Comparison of ENCODE assay signal across 9 cellular contexts in genomic region chr3:142904639-142905441, GRCh38. TPM values are rescaled to one million over a fixed set of nuclear protein-coding genes. Genes with fewer than 3 reads are reported as not detected.
DNase-seq lines count a peak whose midpoint lies in the region; ATAC-seq and TF ChIP-seq lines count a peak whose summit lies in the region.
"Had no signal": no experiment of that assay in that cellular context is flagged by ENCODE, and none has a peak within 500 bp of the region (broad histone marks: within the 10 kb centered on the region; RNA-seq: fewer than 3 reads in every experiment).

No MANE protein-coding gene starts in this region.

- DNase-seq in Calu3 = peak; percentile 65
- peak; percentile 39 for DNase-seq in HEK293T (ENCODE audit: extremely low spot score)
- peak; percentile 70 for DNase-seq in islet precursor cell
- DNase-seq in NCI-H1930 (lab: John Stamatoyannopoulos, UW) = no peak
- no peak for DNase-seq in activated naive CD4-positive, alpha-beta T cell (lab: John Stamatoyannopoulos, UW)
- DNase-seq in posterior vena cava (ENCODE audit: low spot score) = no peak

- CTCF ChIA-PET in Calu3 (lab: Charles Lee) = interaction anchor here (0.7 to 5.7 kb wide), 5 partner anchors 48 to 316 kb away, joined by 3 to 64 read pairs (median 5); no protein-coding TSS in a partner anchor
- CTCF ChIA-PET in HEK293T (lab: Yijun Ruan, JAX) = interaction anchor here (1.2 kb wide), 1 partner anchor 76 kb away, joined by 8 read pairs; no protein-coding TSS in a partner anchor

- H3K4me3 Mint-ChIP-seq in Calu3 (ENCODE audit: low read depth, unreplicated experiment) = peak overlapping the region; percentile 25

- intact Hi-C loops in Calu3 (cut with micrococcal nuclease; ENCODE audit: unreplicated experiment) (loop anchor here (1.0 kb wide), 3 partner anchors 61 to 319 kb away; no protein-coding TSS in a partner anchor), posterior vena cava (cut with DNase I) (no loop called here)

- peak; percentile 73 for ATAC-seq in SK-N-SH treated with all-trans-retinoic acid at 6 μM for 48 hours
- ATAC-seq in GM21381 (IDR thresholded peaks at IDR 0.05; ENCODE audit: unreplicated experiment) = no peak

- no peaks in the 10 kb centered on the region for H3K9me3 Mint-ChIP-seq in Calu3 (ENCODE audit: low read depth, unreplicated experiment)

- H3K27me3 Mint-ChIP-seq in Calu3 (ENCODE audit: unreplicated experiment) = peaks cover 19% of the 10 kb centered on the region

- TF ChIP-seq CTCF in Calu3 (IDR thresholded peaks at IDR 0.05; ENCODE audit: unreplicated experiment) = peak; percentile 63

- peaks cover 17% of the 10 kb centered on the region for H3K4me1 Mint-ChIP-seq in Calu3 (ENCODE audit: low read depth, unreplicated experiment)

- POLR2A ChIA-PET in HEK293T (lab: Yijun Ruan, JAX) = no interaction called here

- BruUV-seq in Calu3 (replicated peaks; lab: Mats Ljungman, UMichigan) = TSS peak; percentile 16

- H3K36me3 Mint-ChIP-seq in Calu3 (ENCODE audit: insufficient read depth, unreplicated experiment) = no peaks in the 10 kb centered on the region

- peak overlapping the region; percentile 0 for H3K27ac Mint-ChIP-seq in Calu3 (ENCODE audit: unreplicated experiment)

TF ChIP-seq in HEK293T, 16 proteins besides CTCF, POLR2A, EP300 and RAD21:
- no peak for TF ChIP-seq CTBP1 (IDR thresholded peaks at IDR 0.05; ENCODE audit: borderline replicate concordance)
- TF ChIP-seq SUZ12 (IDR thresholded peaks at IDR 0.05) = no peak
- no peak for TF ChIP-seq SP1 (IDR thresholded peaks at IDR 0.05)
- no peak for TF ChIP-seq BHLHE40 (IDR thresholded peaks at IDR 0.05; ENCODE audit: borderline replicate concordance)
- TF ChIP-seq PKNOX1 (IDR thresholded peaks at IDR 0.05) = no peak
- no peak for TF ChIP-seq FOXK2 (IDR thresholded peaks at IDR 0.05)
- no peak for TF ChIP-seq ELF4 (IDR thresholded peaks at IDR 0.05)
- TF ChIP-seq HDGF (IDR thresholded peaks at IDR 0.05; ENCODE audit: borderline replicate concordance) = no peak
- TF ChIP-seq LEF1 (IDR thresholded peaks at IDR 0.05; ENCODE audit: borderline replicate concordance) = no peak
- no peak for TF ChIP-seq ARNT (IDR thresholded peaks at IDR 0.05)

TF ChIP-seq in SK-N-SH treated with all-trans-retinoic acid at 6 μM for 48 hours, 23 proteins besides CTCF, POLR2A, EP300 and RAD21:
- TF ChIP-seq ISL1 (CRISPR knock-in tag; IDR thresholded peaks at IDR 0.05) = no peak
- no peak for TF ChIP-seq ARNTL (CRISPR knock-in tag; IDR thresholded peaks at IDR 0.05; ENCODE audit: borderline replicate concordance, low read depth)
- TF ChIP-seq ZC3H10 (CRISPR knock-in tag; IDR thresholded peaks at IDR 0.05) = no peak
- no peak for TF ChIP-seq ZFP30 (CRISPR knock-in tag; IDR thresholded peaks at IDR 0.05)
- TF ChIP-seq POU6F1 (CRISPR knock-in tag; IDR thresholded peaks at IDR 0.05; ENCODE audit: borderline replicate concordance, low read depth) = no peak
- TF ChIP-seq TCF4 (CRISPR knock-in tag; IDR thresholded peaks at IDR 0.05; ENCODE audit: borderline replicate concordance) = no peak
- TF ChIP-seq ZNF565 (CRISPR knock-in tag; conservative IDR thresholded peaks at IDR 0.05; ENCODE audit: low read depth) = no peak
- no peak for TF ChIP-seq ZNF8 (CRISPR knock-in tag; IDR thresholded peaks at IDR 0.05)
- no peak for TF ChIP-seq ZFP3 (CRISPR knock-in tag; IDR thresholded peaks at IDR 0.05)
- no peak for TF ChIP-seq OSR1 (CRISPR knock-in tag; IDR thresholded peaks at IDR 0.05)
- TF ChIP-seq PATZ1 (CRISPR knock-in tag; IDR thresholded peaks at IDR 0.05; ENCODE audit: borderline replicate concordance) = no peak

RNA-seq across cellular contexts. Expression of gene PCOLCE2, which starts 16.0 kb away (rescaled TPM):
- total RNA-seq in Calu3 (2022) = 5.6 and 9.6 TPM in 2 replicates
- 10 to 100 TPM; 39.7 to 54.5 TPM for total RNA-seq in posterior vena cava

RNA-seq across cellular contexts. Expression of gene PAQR9, which starts 58.6 kb away (rescaled TPM):
- 1.3 and 2.0 TPM in 2 replicates for total RNA-seq in Calu3 (2022)
- not detected for total RNA-seq in posterior vena cava
- total RNA-seq: T-helper 1 cell treated with Interleukin-12 subunit alpha and Interleukin-12 subunit beta and Interleukin-4 antibody, amounts not matched to agents 30 ng/mL and 1 ng/mL, for 36 hours had no signal

Comparison
In these comparisons a context has a peak if more than half of its experiments do, and no peak if none do; other contexts are left out.
1. DNase-seq: peak in Calu3 (single experiment), HEK293T (single experiment) and islet precursor cell (single experiment); none in NCI-H1930 (0 of 2), activated naive CD4-positive, alpha-beta T cell (0 of 4) and posterior vena cava (single experiment).